Comparison of ENCODE assay signal across 19 cellular contexts in the genomic region with DNA sequence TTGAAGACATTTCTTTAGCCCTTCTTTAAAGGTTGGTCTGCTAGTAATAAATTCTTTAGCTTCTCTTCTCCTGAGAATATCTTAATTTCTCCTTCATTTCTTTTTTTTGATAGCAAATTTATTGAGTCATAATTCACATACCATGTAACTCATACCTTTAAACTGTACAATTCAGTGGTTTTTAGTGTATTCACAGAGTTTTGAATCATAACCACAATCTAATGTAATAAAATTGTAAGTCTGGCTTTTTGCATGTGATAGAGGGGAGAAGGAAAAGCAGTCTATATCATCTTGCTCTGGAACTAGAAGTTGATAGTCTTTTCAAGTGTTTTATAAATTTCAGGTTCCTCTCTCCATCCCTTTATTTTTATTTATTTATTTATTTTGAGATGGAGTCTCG.
A peak's percentile ranks its signal among the peaks of the same experiment; 100 is the strongest.
DNase-seq lines count a peak whose midpoint lies in the region; ATAC-seq and TF ChIP-seq lines count a peak whose summit lies in the region.
"Had no signal": no experiment of that assay in that cellular context is flagged by ENCODE, and none has a peak within 500 bp of the region (broad histone marks: within the 10 kb centered on the region; RNA-seq: fewer than 3 reads in every experiment).

No MANE protein-coding gene starts in this region.

- H3F3A ChIP-seq in Loucy (ENCODE audit: low read depth), result no peaks in the 10 kb centered on the region

- no peak for TF ChIP-seq CTCF in natural killer cell (IDR thresholded peaks at IDR 0.05)
- TF ChIP-seq CTCF in Loucy (conservative IDR thresholded peaks at IDR 0.05; ENCODE audit: low read length), result no peak

- H3K4me3 Mint-ChIP-seq in natural killer cell, result no peak overlapping the region
- no peak overlapping the region for H3K4me3 Mint-ChIP-seq in natural killer cell treated with Interleukin-12 subunit alpha and Interleukin-12 subunit beta and Interleukin-15 and Interleukin-18, amount 100 ng/mL, for 72 hours
- no peak overlapping the region for H3K4me3 Mint-ChIP-seq in T-helper 2 cell treated with Interferon-gamma antibody and Interleukin-4, amounts not matched to agents 5 μg/mL and 100 μg/mL, for 36 hours
- H3K4me3 Mint-ChIP-seq: CD4-positive, alpha-beta memory T cell had no signal

- peak overlapping the region; percentile 17 for H3K9ac ChIP-seq in Loucy (ENCODE audit: low read depth, low read length, poor library complexity, severe bottlenecking)
- H3K9ac ChIP-seq: BLaER1 treated with 17β-estradiol and CSF1 and Interleukin-3, amounts not matched to agents 10 nM and 100 nM had no signal

- H3K4me1 ChIP-seq in Loucy (ENCODE audit: insufficient read depth, low read length, poor library complexity, severe bottlenecking), result peaks cover 62% of the 10 kb centered on the region
- H3K4me1 ChIP-seq: BLaER1 treated with 17β-estradiol and CSF1 and Interleukin-3, amounts not matched to agents 10 nM and 100 nM; Caco-2 had no signal

- H3K4me1 Mint-ChIP-seq in natural killer cell, result peaks cover 45 to 57% of the 10 kb centered on the region in 2 donors
- peaks cover 31 to 38% of the 10 kb centered on the region in 2 donors for H3K4me1 Mint-ChIP-seq in natural killer cell treated with Interleukin-12 subunit alpha and Interleukin-12 subunit beta and Interleukin-15 and Interleukin-18, amount 100 ng/mL, for 72 hours (ENCODE audit: low read depth in 2 of 2)
- peaks cover 15% of the 10 kb centered on the region for H3K4me1 Mint-ChIP-seq in T-helper 2 cell treated with Interferon-gamma antibody and Interleukin-4, amounts not matched to agents 5 μg/mL and 100 μg/mL, for 36 hours (ENCODE audit: low read depth)

- peak overlapping the region; percentile 38 for H3K4me2 ChIP-seq in Loucy (ENCODE audit: low read depth, low read length, poor library complexity, severe bottlenecking)
- H3K4me2 ChIP-seq: BLaER1 treated with 17β-estradiol and CSF1 and Interleukin-3, amounts not matched to agents 10 nM and 100 nM had no signal

- peak overlapping the region; percentile 12 for H3K4me3 ChIP-seq in Loucy (ENCODE audit: low read length, poor library complexity, severe bottlenecking)
- H3K4me3 ChIP-seq: BLaER1 treated with 17β-estradiol and CSF1 and Interleukin-3, amounts not matched to agents 10 nM and 100 nM had no signal

- ATAC-seq in natural killer cell, result no peak
- ATAC-seq in natural killer cell treated with Interleukin-12 subunit alpha and Interleukin-12 subunit beta and Interleukin-15 and Interleukin-18, amount 100 ng/mL, for 72 hours, result no peak
- no peak for ATAC-seq in GM21576 (IDR thresholded peaks at IDR 0.05; ENCODE audit: unreplicated experiment)
- ATAC-seq: Panc1 had no signal

- no peaks in the 10 kb centered on the region for H3K36me3 Mint-ChIP-seq in natural killer cell
- no peaks in the 10 kb centered on the region for H3K36me3 Mint-ChIP-seq in natural killer cell treated with Interleukin-12 subunit alpha and Interleukin-12 subunit beta and Interleukin-15 and Interleukin-18, amount 100 ng/mL, for 72 hours
- peaks cover 1% of the 10 kb centered on the region for H3K36me3 Mint-ChIP-seq in T-helper 2 cell treated with Interferon-gamma antibody and Interleukin-4, amounts not matched to agents 5 μg/mL and 100 μg/mL, for 36 hours (ENCODE audit: low read depth)

- no peaks in the 10 kb centered on the region for H3K9me2 ChIP-seq in Loucy (replicated peaks; ENCODE audit: low read depth, low read length)

- H2AFZ ChIP-seq in Loucy (ENCODE audit: low read length), result no peak overlapping the region

- no peaks in the 10 kb centered on the region for H3K27me3 ChIP-seq in Loucy (ENCODE audit: insufficient read depth, low read length, poor library complexity, severe bottlenecking)
- H3K27me3 ChIP-seq: BLaER1 treated with 17β-estradiol and CSF1 and Interleukin-3, amounts not matched to agents 10 nM and 100 nM had no signal

- peaks cover 5% of the 10 kb centered on the region for H4K20me1 ChIP-seq in Loucy (ENCODE audit: insufficient read depth, low read length, poor library complexity, severe bottlenecking)

- H3K36me3 ChIP-seq in Loucy (ENCODE audit: insufficient read depth, low read length), result peaks cover 28% of the 10 kb centered on the region; the same call in 1 of the 2 replicates
- H3K36me3 ChIP-seq: BLaER1 treated with 17β-estradiol and CSF1 and Interleukin-3, amounts not matched to agents 10 nM and 100 nM had no signal

- H3K9me3 Mint-ChIP-seq in natural killer cell, result no peaks in the 10 kb centered on the region
- H3K9me3 Mint-ChIP-seq in natural killer cell treated with Interleukin-12 subunit alpha and Interleukin-12 subunit beta and Interleukin-15 and Interleukin-18, amount 100 ng/mL, for 72 hours, result no peaks in the 10 kb centered on the region
- no peaks in the 10 kb centered on the region for H3K9me3 Mint-ChIP-seq in T-helper 2 cell treated with Interferon-gamma antibody and Interleukin-4, amounts not matched to agents 5 μg/mL and 100 μg/mL, for 36 hours

- intact Hi-C loops in natural killer cell (cut with micrococcal nuclease), result no loop called here

- no peaks in the 10 kb centered on the region for H3K27me3 Mint-ChIP-seq in natural killer cell (ENCODE audit: low read depth in 2 of 2)
- H3K27me3 Mint-ChIP-seq in natural killer cell treated with Interleukin-12 subunit alpha and Interleukin-12 subunit beta and Interleukin-15 and Interleukin-18, amount 100 ng/mL, for 72 hours, result no peaks in the 10 kb centered on the region
- H3K27me3 Mint-ChIP-seq in T-helper 2 cell treated with Interferon-gamma antibody and Interleukin-4, amounts not matched to agents 5 μg/mL and 100 μg/mL, for 36 hours (ENCODE audit: low read depth), result peaks cover 9% of the 10 kb centered on the region
- H3K27me3 Mint-ChIP-seq: CD4-positive, alpha-beta memory T cell had no signal

- H3K9me3 ChIP-seq in Loucy (ENCODE audit: insufficient read depth, low read depth, low read length), result no peaks in the 10 kb centered on the region
- H3K9me3 ChIP-seq: BLaER1 treated with 17β-estradiol and CSF1 and Interleukin-3, amounts not matched to agents 10 nM and 100 nM; Caco-2 had no signal

- DNase-seq in natural killer cell (no peak), fibroblast of peridontal ligament (ENCODE audit: extremely low read depth) (peak; percentile 19)
- DNase-seq in natural killer cell treated with Interleukin-12 subunit alpha and Interleukin-12 subunit beta and Interleukin-15 and Interleukin-18, amount 100 ng/mL, for 72 hours (ENCODE audit: low spot score), result no peak
- DNase-seq in T-helper 2 cell treated with Interferon-gamma antibody and Interleukin-4, amounts not matched to agents 5 μg/mL and 100 μg/mL, for 36 hours (ENCODE audit: low spot score), result no peak
- no peak for DNase-seq in activated CD4-positive, alpha-beta T cell treated with anti-CD3 and anti-CD28 coated beads for 4 hours
- DNase-seq: Caco-2; CD4-positive, alpha-beta memory T cell; EL; GF-D8; KBM-7; MM.1S; NCI-H2029; NCI-H446 treated with DMSO at 0.1 percent for 48 hours; NCI-H526; SHP77 had no signal

- peaks cover 91% of the 10 kb centered on the region for H3K79me2 ChIP-seq in Loucy (ENCODE audit: insufficient read depth, low read length)

- H3K27ac Mint-ChIP-seq in natural killer cell, result peak overlapping the region; percentile 14 to 71
- H3K27ac Mint-ChIP-seq in natural killer cell treated with Interleukin-12 subunit alpha and Interleukin-12 subunit beta and Interleukin-15 and Interleukin-18, amount 100 ng/mL, for 72 hours, result peak overlapping the region in 1 of 2 donors; percentile 6
- H3K27ac Mint-ChIP-seq in T-helper 2 cell treated with Interferon-gamma antibody and Interleukin-4, amounts not matched to agents 5 μg/mL and 100 μg/mL, for 36 hours, result no peak overlapping the region
- H3K27ac Mint-ChIP-seq: CD4-positive, alpha-beta memory T cell had no signal
